Comparison of ENCODE assay signal across 21 cellular contexts in the genomic region with DNA sequence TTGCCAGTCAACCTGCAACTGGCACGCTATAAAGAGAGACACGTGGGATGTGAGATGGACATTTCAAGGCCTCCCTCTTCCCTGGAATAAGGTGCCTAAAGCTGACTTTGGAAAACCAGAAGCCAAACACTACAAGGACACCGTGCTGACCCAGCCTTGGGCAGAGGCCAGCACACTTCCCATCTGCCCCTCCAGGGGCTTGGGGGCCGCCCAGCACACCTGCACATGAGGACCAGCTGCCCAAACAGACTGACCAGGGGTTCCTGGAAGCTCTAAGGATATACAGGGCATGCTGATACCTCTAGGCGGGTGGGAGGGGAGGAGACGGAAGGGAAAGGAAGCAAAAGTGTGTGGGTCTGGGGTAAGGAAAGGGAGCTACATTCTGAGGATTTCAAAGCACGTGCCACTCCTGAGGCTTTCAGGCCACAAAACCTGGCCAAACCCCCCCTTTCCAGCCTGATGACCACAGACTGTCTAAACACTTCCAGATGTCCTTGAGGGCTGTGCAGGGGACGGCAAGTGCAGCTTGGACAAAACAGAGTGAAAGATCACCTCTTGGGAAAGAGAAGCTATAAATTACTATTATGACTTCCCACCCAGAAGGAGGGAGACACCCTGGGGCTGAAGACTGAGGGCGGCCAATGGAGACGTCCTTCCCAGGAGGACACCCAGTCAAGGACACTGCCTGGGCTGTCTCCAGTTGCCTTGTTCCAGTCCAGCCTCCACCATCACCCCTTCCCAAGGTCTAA. TPM values are rescaled to one million over a fixed set of nuclear protein-coding genes. Genes with fewer than 3 reads are reported as not detected.
DNase-seq lines count a peak whose midpoint lies in the region; ATAC-seq and TF ChIP-seq lines count a peak whose summit lies in the region.
"Had no signal": no experiment of that assay in that cellular context is flagged by ENCODE, and none has a peak within 500 bp of the region (broad histone marks: within the 10 kb centered on the region; RNA-seq: fewer than 3 reads in every experiment).

No MANE protein-coding gene starts in this region.

- ATAC-seq in activated CD8-positive, alpha-beta memory T cell treated with anti-CD3 and anti-CD28 coated beads, Interleukin-2, amount 10 ng/mL, durations not matched to agents 7 days and 5 days, result no peak
- ATAC-seq: CD8-positive, alpha-beta T cell; right lobe of liver; stimulated activated memory B cell treated with anti-CD40 and anti-IgM and Interleukin-4, amounts not matched to agents 10 μg/mL and 1 μg/mL and 100 μg/mL, for 72 hours had no signal

- no peak overlapping the region for H2AFZ ChIP-seq in SK-N-SH (ENCODE audit: low read depth)

- H3K27me3 Mint-ChIP-seq in activated CD8-positive, alpha-beta memory T cell treated with anti-CD3 and anti-CD28 coated beads, Interleukin-2, amount 10 ng/mL, durations not matched to agents 7 days and 5 days, result peaks cover 41% of the 10 kb centered on the region
- H3K27me3 Mint-ChIP-seq: brain had no signal

- H3K4me2 ChIP-seq in SK-N-SH, result no peak overlapping the region
- H3K4me2 ChIP-seq: KMS-11 had no signal

- POLR2A ChIA-PET in HEK293T (lab: Yijun Ruan, JAX) (no interaction called here), SK-N-SH (lab: Yijun Ruan, JAX) (interaction anchor here (0.6 kb wide), 1 partner anchor 11 kb away, joined by 3 read pairs; no protein-coding TSS in a partner anchor)

- H3K36me3 Mint-ChIP-seq in activated CD8-positive, alpha-beta memory T cell treated with anti-CD3 and anti-CD28 coated beads, Interleukin-2, amount 10 ng/mL, durations not matched to agents 7 days and 5 days, result no peaks in the 10 kb centered on the region
- H3K36me3 Mint-ChIP-seq: brain; CD8-positive, alpha-beta T cell; naive B cell; stimulated activated memory B cell treated with anti-CD40 and anti-IgM and Interleukin-4, amounts not matched to agents 10 μg/mL and 1 μg/mL and 100 μg/mL, for 72 hours had no signal

- H4K20me1 ChIP-seq in SK-N-SH (ENCODE audit: insufficient read depth), result no peaks in the 10 kb centered on the region

- CTCF ChIA-PET in HEK293T (lab: Yijun Ruan, JAX), result interaction anchor here (1.2 to 1.4 kb wide), 2 partner anchors 20 to 167 kb away, joined by 3 read pairs; no protein-coding TSS in a partner anchor
- CTCF ChIA-PET in SK-N-SH (lab: Yijun Ruan, JAX), result interaction anchor here (1.0 to 3.0 kb wide), 10 partner anchors 11 to 105 kb away, joined by 3 to 10 read pairs (median 4); no protein-coding TSS in a partner anchor
- CTCF ChIA-PET in activated CD8-positive, alpha-beta memory T cell treated with anti-CD3 and anti-CD28 coated beads, Interleukin-2, amount 10 ng/mL, durations not matched to agents 7 days and 5 days (lab: Charles Lee), result interaction anchor here (1.0 kb wide), 1 partner anchor 14 kb away, joined by 3 read pairs; no protein-coding TSS in a partner anchor

- peaks cover 0 to 29% of the 10 kb centered on the region in 2 experiments; a peak in 1 of 4 replicates for H3K4me1 ChIP-seq in SK-N-SH (ENCODE audit: control insufficient read depth in 1 of 2, insufficient read depth in 2 of 2, low read depth in 1 of 2, low read length in 1 of 2)
- H3K4me1 ChIP-seq in right atrium auricular region, result peaks cover 0 to 91% of the 10 kb centered on the region in 2 donors
- peaks cover 6 to 71% (median 40%) of the 10 kb centered on the region in 5 donors for H3K4me1 ChIP-seq in subcutaneous abdominal adipose tissue (ENCODE audit: control insufficient read depth in 5 of 5, insufficient read depth in 5 of 5, low read length in 5 of 5)

- no peak overlapping the region for H3K4me3 Mint-ChIP-seq in activated CD8-positive, alpha-beta memory T cell treated with anti-CD3 and anti-CD28 coated beads, Interleukin-2, amount 10 ng/mL, durations not matched to agents 7 days and 5 days
- H3K4me3 Mint-ChIP-seq: activated CD4-positive, alpha-beta T cell treated with anti-CD3 and anti-CD28 coated beads, Interleukin-2, amount 10 ng/mL, durations not matched to agents 24 days and 14 days; brain; CD8-positive, alpha-beta T cell; naive B cell; stimulated activated memory B cell treated with anti-CD40 and anti-IgM and Interleukin-4, amounts not matched to agents 10 μg/mL and 1 μg/mL and 100 μg/mL, for 72 hours had no signal

- no peaks in the 10 kb centered on the region for H3F3A ChIP-seq in SK-N-SH (replicated peaks; ENCODE audit: insufficient read depth)

- H3K9ac ChIP-seq in SK-N-SH (no peak overlapping the region), subcutaneous abdominal adipose tissue (ENCODE audit: low read length in 5 of 5) (peak overlapping the region in 1 of 5 donors; percentile 42)
- H3K9ac ChIP-seq: KMS-11 had no signal

- DNase-seq in HEK293T (ENCODE audit: extremely low spot score) (no peak), SK-N-SH (peak; percentile 71), right atrium auricular region (ENCODE audit: low spot score) (no peak), cerebellar cortex (ENCODE audit: low spot score) (no peak), OCI-M2 (lab: John Stamatoyannopoulos, UW; ENCODE audit: unreplicated experiment) (no peak), medulla oblongata (ENCODE audit: extremely low spot score) (no peak)
- DNase-seq in activated CD8-positive, alpha-beta memory T cell treated with anti-CD3 and anti-CD28 coated beads, Interleukin-2, amount 10 ng/mL, durations not matched to agents 7 days and 5 days, result no peak
- DNase-seq: activated CD4-positive, alpha-beta T cell treated with anti-CD3 and anti-CD28 coated beads, Interleukin-2, amount 10 ng/mL, durations not matched to agents 24 days and 14 days; activated effector memory CD4-positive, alpha-beta T cell treated with Interleukin-2 at 50 U/mL for 16 hours; CD8-positive, alpha-beta T cell; effector CD8-positive, alpha-beta T cell; naive B cell; NCI-H1694; NCI-H524; T1000 had no signal

- TF ChIP-seq CTCF in SK-N-SH (IDR thresholded peaks at IDR 0.05), result no peak
- TF ChIP-seq CTCF in right atrium auricular region (IDR thresholded peaks at IDR 0.05), result no peak

- H3K9me3 ChIP-seq in SK-N-SH (no peaks in the 10 kb centered on the region), right atrium auricular region (no peaks in the 10 kb centered on the region), subcutaneous abdominal adipose tissue (ENCODE audit: control insufficient read depth in 5 of 5, low read length in 5 of 5) (no peaks in the 10 kb centered on the region)
- H3K9me3 ChIP-seq: right lobe of liver had no signal

- no peak overlapping the region for H3K27ac Mint-ChIP-seq in activated CD8-positive, alpha-beta memory T cell treated with anti-CD3 and anti-CD28 coated beads, Interleukin-2, amount 10 ng/mL, durations not matched to agents 7 days and 5 days
- H3K27ac Mint-ChIP-seq: activated CD4-positive, alpha-beta T cell treated with anti-CD3 and anti-CD28 coated beads, Interleukin-2, amount 10 ng/mL, durations not matched to agents 24 days and 14 days; CD8-positive, alpha-beta T cell; naive B cell; stimulated activated memory B cell treated with anti-CD40 and anti-IgM and Interleukin-4, amounts not matched to agents 10 μg/mL and 1 μg/mL and 100 μg/mL, for 72 hours had no signal

- H3K36me3 ChIP-seq in SK-N-SH (replicated peaks in 1 of 2; ENCODE audit: control insufficient read depth in 1 of 2, insufficient read depth in 2 of 2, low read length in 1 of 2), result no peaks in the 10 kb centered on the region
- no peaks in the 10 kb centered on the region for H3K36me3 ChIP-seq in right atrium auricular region
- no peaks in the 10 kb centered on the region for H3K36me3 ChIP-seq in subcutaneous abdominal adipose tissue (ENCODE audit: control insufficient read depth in 5 of 5, insufficient read depth in 5 of 5, low read length in 5 of 5)
- H3K36me3 ChIP-seq: right lobe of liver had no signal

- no peaks in the 10 kb centered on the region for H3K4me1 Mint-ChIP-seq in activated CD8-positive, alpha-beta memory T cell treated with anti-CD3 and anti-CD28 coated beads, Interleukin-2, amount 10 ng/mL, durations not matched to agents 7 days and 5 days
- H3K4me1 Mint-ChIP-seq: activated CD4-positive, alpha-beta T cell treated with anti-CD3 and anti-CD28 coated beads, Interleukin-2, amount 10 ng/mL, durations not matched to agents 24 days and 14 days; stimulated activated memory B cell treated with anti-CD40 and anti-IgM and Interleukin-4, amounts not matched to agents 10 μg/mL and 1 μg/mL and 100 μg/mL, for 72 hours had no signal

- H3K27ac ChIP-seq in SK-N-SH (ENCODE audit: low read depth in 2 of 2, low read length in 1 of 2) (peak overlapping the region in 1 of 2 experiments; percentile 62; a peak in 1 of 4 replicates), right atrium auricular region (peak overlapping the region; percentile 91 to 92), subcutaneous abdominal adipose tissue (ENCODE audit: low read depth, low read length) (peak overlapping the region; percentile 74)
- H3K27ac ChIP-seq: KMS-11, right lobe of liver had no signal

- H3K4me3 ChIP-seq in SK-N-SH (ENCODE audit: low read depth in 2 of 2, low read length in 1 of 2) (no peak overlapping the region), right atrium auricular region (no peak overlapping the region), subcutaneous abdominal adipose tissue (ENCODE audit: low read depth in 1 of 5, low read length in 5 of 5) (no peak overlapping the region)
- H3K4me3 ChIP-seq: right lobe of liver had no signal

- no peaks in the 10 kb centered on the region for H3K79me2 ChIP-seq in SK-N-SH (ENCODE audit: insufficient read depth)

- no peaks in the 10 kb centered on the region for H3K9me3 Mint-ChIP-seq in activated CD8-positive, alpha-beta memory T cell treated with anti-CD3 and anti-CD28 coated beads, Interleukin-2, amount 10 ng/mL, durations not matched to agents 7 days and 5 days (ENCODE audit: low read depth)
- H3K9me3 Mint-ChIP-seq: activated CD4-positive, alpha-beta T cell treated with anti-CD3 and anti-CD28 coated beads, Interleukin-2, amount 10 ng/mL, durations not matched to agents 24 days and 14 days; brain; CD8-positive, alpha-beta T cell; naive B cell; stimulated activated memory B cell treated with anti-CD40 and anti-IgM and Interleukin-4, amounts not matched to agents 10 μg/mL and 1 μg/mL and 100 μg/mL, for 72 hours had no signal

- 58% methylated on average over 10 of the region's 10 CpGs for WGBS in SK-N-SH (ENCODE audit: low lambda C conversion rate)

- no peaks in the 10 kb centered on the region for H3K9me2 ChIP-seq in SK-N-SH

- H3K27me3 ChIP-seq in SK-N-SH (ENCODE audit: insufficient read depth), result 0 out of 2 replicates have a peak, but pooled peaks cover 3% of the 10 kb centered on the region
- H3K27me3 ChIP-seq in right atrium auricular region, result no peaks in the 10 kb centered on the region
- H3K27me3 ChIP-seq in subcutaneous abdominal adipose tissue (ENCODE audit: control insufficient read depth in 5 of 5, insufficient read depth in 4 of 5, low read length in 5 of 5), result no peaks in the 10 kb centered on the region
- H3K27me3 ChIP-seq: right lobe of liver had no signal

- no peak for TF ChIP-seq EP300 in SK-N-SH (IDR thresholded peaks at IDR 0.05; ENCODE audit: borderline replicate concordance in 1 of 2, low read depth in 1 of 2, low read length in 1 of 2)

- TF ChIP-seq RAD21 in SK-N-SH (IDR thresholded peaks at IDR 0.05; ENCODE audit: low read length), result no peak

RNA-seq across cellular contexts. Expression of a gene that starts 57.9 kb away (rescaled TPM):
- polyA plus RNA-seq in SK-N-SH (2012; rRNA removed), result 0.21 and 0.23 TPM in 2 replicates
- polyA plus RNA-seq in SK-N-SH (2012; cell fraction: cytosol; rRNA removed), result 0.13 and 0.48 TPM in 2 replicates
- polyA plus RNA-seq in SK-N-SH (2012; cell fraction: nucleus; rRNA removed), result 0.13 and 0.38 TPM in 2 replicates
- 100 to 1,000 TPM; 105 to 163 TPM for total RNA-seq in right atrium auricular region
- total RNA-seq in activated CD8-positive, alpha-beta memory T cell treated with anti-CD3 and anti-CD28 coated beads, Interleukin-2, amount 10 ng/mL, durations not matched to agents 7 days and 5 days, result not detected
- total RNA-seq: activated CD4-positive, alpha-beta T cell treated with anti-CD3 and anti-CD28 coated beads, Interleukin-2, amount 10 ng/mL, durations not matched to agents 24 days and 14 days; CD8-positive, alpha-beta T cell had no signal
- polyA plus RNA-seq: keratinocyte had no signal

Comparison
In these comparisons a context has a peak if more than half of its experiments do, and no peak if none do; other contexts are left out.
1. RNA of a gene that starts 57.9 kb away (total RNA-seq): 105 to 163 TPM in right atrium auricular region; not detected in activated CD8-positive, alpha-beta memory T cell treated with anti-CD3 and anti-CD28 coated beads, Interleukin-2, amount 10 ng/mL, durations not matched to agents 7 days and 5 days; every median in the first group is over 100 times any median in the second.